Comparison of ENCODE assay signal across 21 cellular contexts in the genomic region with DNA sequence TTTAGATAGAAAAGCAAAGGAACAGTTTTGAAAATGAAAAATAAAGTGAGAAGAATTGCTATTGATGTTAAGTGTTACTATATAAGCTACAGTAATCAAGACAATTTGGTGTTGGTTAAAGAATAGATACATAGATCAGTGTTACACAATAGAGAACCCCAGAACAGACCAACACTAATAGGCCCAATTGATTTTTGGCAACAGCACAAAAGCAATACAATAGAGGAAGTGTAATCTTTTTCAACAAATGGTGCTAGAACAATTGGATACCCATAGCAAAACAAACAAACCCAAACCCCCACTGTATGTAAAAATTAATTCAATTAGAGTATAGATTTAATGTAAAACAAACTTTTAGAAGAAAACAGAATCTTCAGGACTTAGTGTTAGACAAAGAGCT.
DNase-seq lines count a peak whose midpoint lies in the region; ATAC-seq, FAIRE-seq and TF ChIP-seq lines count a peak whose summit lies in the region.
"Had no signal": no experiment of that assay in that cellular context is flagged by ENCODE, and none has a peak within 500 bp of the region (broad histone marks: within the 10 kb centered on the region; RNA-seq: fewer than 3 reads in every experiment).

No MANE protein-coding gene starts in this region.

- H3K36me3 ChIP-seq in endothelial cell of umbilical vein (ENCODE audit: control insufficient read depth in 2 of 2, extremely low read depth in 1 of 2, insufficient read depth in 2 of 2, low read length in 2 of 2): peaks cover 0 to 2% of the 10 kb centered on the region in 2 experiments

- peaks cover 82% of the 10 kb centered on the region for H3K36me3 Mint-ChIP-seq in CD4-positive, alpha-beta T cell (ENCODE audit: low read depth)
- H3K36me3 Mint-ChIP-seq in T-cell: peaks cover 42% of the 10 kb centered on the region

- no peaks in the 10 kb centered on the region for H4K20me1 ChIP-seq in endothelial cell of umbilical vein (replicated peaks; ENCODE audit: control insufficient read depth, extremely low read depth, insufficient read depth, low read length)

- H3K4me3 ChIP-seq in endothelial cell of umbilical vein (replicated peaks in 1 of 3; ENCODE audit: insufficient read depth in 1 of 3, low read depth in 1 of 3, low read length in 3 of 3): no peak overlapping the region
- H3K4me3 ChIP-seq: GM23338, PC-9, SJCRH30 had no signal

- H3K79me2 ChIP-seq in endothelial cell of umbilical vein (ENCODE audit: control insufficient read depth, insufficient read depth, low read length): no peaks in the 10 kb centered on the region

- no peaks in the 10 kb centered on the region for H3K4me1 ChIP-seq in endothelial cell of umbilical vein (ENCODE audit: control insufficient read depth, extremely low read depth, insufficient read depth, low read length)
- H3K4me1 ChIP-seq: SJCRH30 had no signal

- BruUV-seq in endothelial cell of umbilical vein (replicated peaks; lab: Mats Ljungman, UMichigan): no TSS peak

- H3K4me3 Mint-ChIP-seq in CD4-positive, alpha-beta T cell: no peak overlapping the region
- H3K4me3 Mint-ChIP-seq in T-cell: no peak overlapping the region
- H3K4me3 Mint-ChIP-seq: B cell; CD8-positive, alpha-beta T cell; GM23338 had no signal

- no peak overlapping the region for H2AFZ ChIP-seq in endothelial cell of umbilical vein (ENCODE audit: low read depth, low read length)
- H2AFZ ChIP-seq: GM23338, PC-9 had no signal

- H3K4me1 Mint-ChIP-seq in CD4-positive, alpha-beta T cell (ENCODE audit: low read depth): peaks cover 4% of the 10 kb centered on the region
- peaks cover 0 to 5% (median 2%) of the 10 kb centered on the region in 3 donors for H3K4me1 Mint-ChIP-seq in T-cell
- H3K4me1 Mint-ChIP-seq: B cell, GM23338 had no signal

- no peaks in the 10 kb centered on the region for H3K9me1 ChIP-seq in endothelial cell of umbilical vein (replicated peaks; ENCODE audit: control insufficient read depth, extremely low read depth, insufficient read depth, low read length)

- no peak overlapping the region for H3K9ac ChIP-seq in endothelial cell of umbilical vein (replicated peaks; ENCODE audit: extremely low read depth, insufficient read depth, low read length)

- no peak overlapping the region for H3K27ac ChIP-seq in CD4-positive, alpha-beta T cell (ENCODE audit: low read depth, low read length)
- no peak overlapping the region for H3K27ac ChIP-seq in endothelial cell of umbilical vein (ENCODE audit: insufficient read depth, low read depth, low read length)
- H3K27ac ChIP-seq: PC-9, SJCRH30 had no signal

- dilution Hi-C loops in endothelial cell of umbilical vein (cut with MboI; ENCODE audit: extremely low pct_ligation_motif_present, low sequenced_read_pairs): no loop called here

- POLR2A ChIA-PET in CD4-positive, alpha-beta T cell (lab: Charles Lee): interaction anchor here (0.7 to 2.0 kb wide), 2 partner anchors 9 to 60 kb away, joined by 4 to 5 read pairs; no protein-coding TSS in a partner anchor
- POLR2A ChIA-PET in T-cell (lab: Charles Lee) (interaction anchor here in 1 of 2 donors (0.6 kb wide), 1 partner anchor 23 kb away, joined by 4 read pairs; no protein-coding TSS in a partner anchor), endothelial cell of umbilical vein (lab: Charles Lee) (no interaction called here)

- no peak for TF ChIP-seq POLR2A in endothelial cell of umbilical vein (IDR thresholded peaks at IDR 0.05; ENCODE audit: low read depth, low read length)

- H3K9me3 ChIP-seq in CD4-positive, alpha-beta T cell (ENCODE audit: control insufficient read depth, low read length): no peaks in the 10 kb centered on the region
- no peaks in the 10 kb centered on the region for H3K9me3 ChIP-seq in endothelial cell of umbilical vein (replicated peaks; ENCODE audit: control insufficient read depth, insufficient read depth, low read length)
- H3K9me3 ChIP-seq: SJCRH30 had no signal

- intact Hi-C loops in CD4-positive, alpha-beta T cell (cut with DNase I, micrococcal nuclease): no loop called here
- intact Hi-C loops in endothelial cell of umbilical vein (cut with micrococcal nuclease): no loop called here

- no peaks in the 10 kb centered on the region for H3K9me3 Mint-ChIP-seq in CD4-positive, alpha-beta T cell
- no peaks in the 10 kb centered on the region for H3K9me3 Mint-ChIP-seq in T-cell
- H3K9me3 Mint-ChIP-seq: CD8-positive, alpha-beta T cell; GM23338 had no signal

- DNase-seq in CD4-positive, alpha-beta T cell: no peak
- no peak for DNase-seq in T-cell
- DNase-seq in endothelial cell of umbilical vein (ENCODE audit: low read depth, low spot score): peak; percentile 35
- peak; percentile 74 for DNase-seq in pons (ENCODE audit: low spot score)
- DNase-seq in RPMI8226: no peak
- no peak for DNase-seq in stimulated activated CD4-positive, alpha-beta T cell treated with anti-CD3 and anti-CD28 coated beads, Interleukin-2, amount 100 ng/mL, for 24 hours
- DNase-seq: Calu3; CD8-positive, alpha-beta T cell; IMR-90; NCI-H1417 treated with DMSO at 0.1 percent for 48 hours; NCI-H2029; NCI-H2171; NCI-H526; PC-9; SJCRH30 had no signal

- no peak for TF ChIP-seq CTCF in CD4-positive, alpha-beta T cell (IDR thresholded peaks at IDR 0.05)
- no peak for TF ChIP-seq CTCF in endothelial cell of umbilical vein (IDR thresholded peaks at IDR 0.05; ENCODE audit: extremely low read depth in 1 of 2, insufficient read depth in 1 of 2, low read depth in 1 of 2, low read length in 2 of 2)

- CTCF ChIA-PET in CD4-positive, alpha-beta T cell (lab: Charles Lee): no interaction called here
- CTCF ChIA-PET in T-cell (lab: Charles Lee): interaction anchor here (0.7 to 1.3 kb wide), 2 partner anchors 110 to 141 kb away, joined by 3 read pairs; no protein-coding TSS in a partner anchor
- CTCF ChIA-PET in endothelial cell of umbilical vein (lab: Charles Lee): interaction anchor here (0.7 to 4.6 kb wide), 2 partner anchors 14 to 140 kb away, joined by 3 to 25 read pairs; no protein-coding TSS in a partner anchor

- FAIRE-seq in endothelial cell of umbilical vein (lab: Jason Lieb, UNC): no peak
- FAIRE-seq: GM12891, HTR-8/SVneo had no signal

- no peaks in the 10 kb centered on the region for H3K27me3 ChIP-seq in CD4-positive, alpha-beta T cell (ENCODE audit: control insufficient read depth, insufficient read depth, low read length)
- no peaks in the 10 kb centered on the region for H3K27me3 ChIP-seq in endothelial cell of umbilical vein (ENCODE audit: control insufficient read depth in 2 of 2, insufficient read depth in 2 of 2, low read length in 2 of 2)
- H3K27me3 ChIP-seq: SJCRH30 had no signal

- no peak overlapping the region for H3K4me2 ChIP-seq in endothelial cell of umbilical vein (ENCODE audit: insufficient read depth, low read length)
- H3K4me2 ChIP-seq: GM23338, PC-9 had no signal

- peak overlapping the region; percentile 8 for H3K27ac Mint-ChIP-seq in CD4-positive, alpha-beta T cell
- H3K27ac Mint-ChIP-seq in T-cell: peak overlapping the region; percentile 14 to 39
- H3K27ac Mint-ChIP-seq: B cell; CD8-positive, alpha-beta T cell; GM23338 had no signal

- no peak for ATAC-seq in CD4-positive, alpha-beta T cell (ENCODE audit: poor library complexity)
- ATAC-seq in T-cell (replicated peaks in 1 of 4) (no peak), GM18870 (IDR thresholded peaks at IDR 0.05; ENCODE audit: unreplicated experiment) (no peak)
- ATAC-seq: CD8-positive, alpha-beta T cell; GM23338; HCT116 had no signal

- H3K27me3 Mint-ChIP-seq in CD4-positive, alpha-beta T cell: no peaks in the 10 kb centered on the region
- H3K27me3 Mint-ChIP-seq in T-cell: no peaks in the 10 kb centered on the region
- H3K27me3 Mint-ChIP-seq: B cell had no signal

TF ChIP-seq in endothelial cell of umbilical vein, 7 proteins besides CTCF, POLR2A, EP300 and RAD21:
- TF ChIP-seq FOS (IDR thresholded peaks at IDR 0.05; ENCODE audit: borderline replicate concordance, insufficient read depth, low read length) (no peak), POLR2AphosphoS5 (IDR thresholded peaks at IDR 0.05; ENCODE audit: insufficient read depth, low read depth, low read length) (no peak), EZH2 (IDR thresholded peaks at IDR 0.05; ENCODE audit: borderline replicate concordance, low read depth, low read length, severe bottlenecking) (no peak), GATA2 (IDR thresholded peaks at IDR 0.05; ENCODE audit: insufficient read depth, insufficient read length, low read depth, low read length) (no peak), JUN (IDR thresholded peaks at IDR 0.05; ENCODE audit: borderline replicate concordance, insufficient read depth, insufficient read length, low read depth) (no peak), MAX (IDR thresholded peaks at IDR 0.05; ENCODE audit: insufficient read depth, insufficient read length) (no peak), MYC (IDR thresholded peaks at IDR 0.05; ENCODE audit: low read depth, low read length) (no peak)

Comparison
In these comparisons a context has a peak if more than half of its experiments do, and no peak if none do; other contexts are left out.
1. DNase-seq: peak in endothelial cell of umbilical vein (single experiment) and pons (single experiment); none in CD4-positive, alpha-beta T cell (0 of 10), T-cell (0 of 34), RPMI8226 (single experiment) and stimulated activated CD4-positive, alpha-beta T cell treated with anti-CD3 and anti-CD28 coated beads, Interleukin-2, amount 100 ng/mL, for 24 hours (0 of 2).